1 cellular context compared by ENCODE assay signal in the genomic region with DNA sequence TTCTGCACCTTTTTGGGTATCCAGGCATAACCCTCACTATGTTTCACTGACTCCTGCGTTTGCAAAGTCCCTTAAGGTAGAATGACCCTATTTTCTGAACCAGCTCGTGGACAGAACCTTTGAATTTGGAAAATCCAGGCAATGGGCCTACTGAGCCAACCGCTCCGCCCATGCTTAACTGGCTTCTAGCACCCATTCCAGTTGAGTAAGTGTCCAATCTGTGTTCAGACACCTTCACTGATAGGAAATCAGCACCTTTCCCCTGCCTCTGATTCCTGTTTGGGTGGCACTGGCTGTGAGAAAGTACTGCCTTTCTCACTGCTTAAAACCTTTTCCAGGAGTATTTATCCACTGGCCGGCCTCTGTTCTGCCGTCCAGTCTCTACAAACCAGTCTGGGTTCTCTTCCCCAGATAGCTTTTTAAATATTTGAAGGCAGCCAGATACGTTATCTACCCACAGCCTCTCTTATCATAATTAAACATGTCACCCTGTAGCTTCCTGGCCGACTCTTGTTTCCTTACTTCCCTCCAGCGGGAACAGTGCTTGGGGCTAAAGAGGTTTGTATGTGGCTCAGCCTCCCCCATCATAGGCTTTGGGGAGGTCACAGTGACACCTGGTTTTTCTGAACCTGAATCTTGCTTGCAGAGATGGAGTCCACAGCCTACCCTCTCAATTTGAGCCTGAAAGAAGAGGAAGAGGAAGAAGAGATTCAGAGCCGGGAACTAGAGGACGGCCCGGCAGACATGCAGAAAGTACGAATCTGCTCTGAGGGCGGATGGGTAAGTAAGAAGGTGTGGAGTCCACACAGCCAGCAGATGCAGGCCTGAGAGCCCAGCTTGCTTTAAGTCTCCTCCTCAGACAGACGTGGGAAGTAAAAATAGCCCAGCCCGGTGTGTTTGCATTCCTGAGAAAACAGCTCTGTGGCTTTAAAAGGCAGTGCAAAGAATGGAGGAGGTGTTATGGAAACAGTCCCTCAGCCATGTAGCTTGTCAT.
TF ChIP-seq lines count a peak whose summit lies in the region.

No MANE protein-coding gene starts in this region.

TF ChIP-seq in HepG2, 621 proteins besides CTCF, POLR2A, EP300 and RAD21:
- TF ChIP-seq RXRA (CRISPR knock-in tag; IDR thresholded peaks at IDR 0.05) (no peak), ZNF629 (CRISPR knock-in tag; conservative IDR thresholded peaks at IDR 0.05) (peak; percentile 68; the same call in 1 of the 2 replicates), ZNF256 (CRISPR knock-in tag; conservative IDR thresholded peaks at IDR 0.05) (no peak), ZMYM3 (CRISPR knock-in tag; IDR thresholded peaks at IDR 0.05) (0 out of 2 replicates have a peak, but pooled peaks have one; percentile 19), ZNF75D (CRISPR knock-in tag; IDR thresholded peaks at IDR 0.05; ENCODE audit: borderline replicate concordance) (0 out of 2 replicates have a peak, but pooled peaks have one; percentile 11), ZNF230 (CRISPR knock-in tag; IDR thresholded peaks at IDR 0.05) (0 out of 2 replicates have a peak, but pooled peaks have one; percentile 9), KAT8 (CRISPR knock-in tag; IDR thresholded peaks at IDR 0.05) (0 out of 2 replicates have a peak, but pooled peaks have one; percentile 12), ZFX (CRISPR knock-in tag; IDR thresholded peaks at IDR 0.05; ENCODE audit: low read depth) (peak; percentile 54; the same call in 1 of the 2 replicates)
